ENCODE assay signal across 10 cellular contexts in genomic region chr1:202812176-202813026, GRCh38. TPM values are rescaled to one million over a fixed set of nuclear protein-coding genes. Genes with fewer than 3 reads are reported as not detected.
A peak's percentile ranks its signal among the peaks of the same experiment; 100 is the strongest.
DNase-seq lines count a peak whose midpoint lies in the region; ATAC-seq, FAIRE-seq and TF ChIP-seq lines count a peak whose summit lies in the region.
"Had no signal": no experiment of that assay in that cellular context is flagged by ENCODE, and none has a peak within 500 bp of the region (broad histone marks: within the 10 kb centered on the region; RNA-seq: fewer than 3 reads in every experiment).

No MANE protein-coding gene starts in this region.

- H3K4me1 Mint-ChIP-seq in brain: peaks cover 50% of the 10 kb centered on the region

- H3K27me3 Mint-ChIP-seq in brain: peaks cover 19% of the 10 kb centered on the region

- peaks cover 6% of the 10 kb centered on the region for H3K27me3 ChIP-seq in AG04450 (ENCODE audit: control insufficient read depth, insufficient read depth, low read length)
- H3K27me3 ChIP-seq in HUES48 (ENCODE audit: control insufficient read depth, insufficient read depth, low read length): peaks cover 21% of the 10 kb centered on the region
- H3K27me3 ChIP-seq in brain microvascular endothelial cell (replicated peaks): no peaks in the 10 kb centered on the region
- H3K27me3 ChIP-seq in ascending aorta: no peaks in the 10 kb centered on the region

- no peak for FAIRE-seq in HTR-8/SVneo (lab: Jason Lieb, UNC)

- H3K4me1 ChIP-seq in HUES48 (ENCODE audit: control insufficient read depth, insufficient read depth, low read length) (peaks cover 26% of the 10 kb centered on the region), mucosa of descending colon (ENCODE audit: low read depth) (peaks cover 13% of the 10 kb centered on the region), ascending aorta (peaks cover 0 to 6% of the 10 kb centered on the region in 2 donors)

- H3K4me3 ChIP-seq in AG04450 (ENCODE audit: low read depth, low read length) (peak overlapping the region; percentile 92), HUES48 (ENCODE audit: low read depth, low read length) (peak overlapping the region; percentile 91), mucosa of descending colon (no peak overlapping the region), brain microvascular endothelial cell (ENCODE audit: low read depth, low read length) (no peak overlapping the region), ascending aorta (no peak overlapping the region)

- no peak for TF ChIP-seq CTCF in AG04450 (IDR thresholded peaks at IDR 0.05; ENCODE audit: low read depth, low read length)
- no peak for TF ChIP-seq CTCF in brain (conservative IDR thresholded peaks at IDR 0.05)
- TF ChIP-seq CTCF in mucosa of descending colon (IDR thresholded peaks at IDR 0.05): no peak
- no peak for TF ChIP-seq CTCF in brain microvascular endothelial cell (IDR thresholded peaks at IDR 0.05; ENCODE audit: low read depth, low read length, missing control alignments)
- TF ChIP-seq CTCF in ascending aorta (IDR thresholded peaks at IDR 0.05): no peak

- H3K36me3 ChIP-seq in HUES48 (ENCODE audit: control insufficient read depth, insufficient read depth, low read length): no peaks in the 10 kb centered on the region
- H3K36me3 ChIP-seq in mucosa of descending colon (ENCODE audit: low read depth): no peaks in the 10 kb centered on the region
- peaks cover 2% of the 10 kb centered on the region for H3K36me3 ChIP-seq in brain microvascular endothelial cell (replicated peaks)
- no peaks in the 10 kb centered on the region for H3K36me3 ChIP-seq in ascending aorta

- H3K9me3 ChIP-seq in AG04450 (ENCODE audit: control insufficient read depth, insufficient read depth, low read length): no peaks in the 10 kb centered on the region; the same call in 1 of the 2 replicates
- no peaks in the 10 kb centered on the region for H3K9me3 ChIP-seq in HUES48 (ENCODE audit: control insufficient read depth, insufficient read depth, low read length)
- no peaks in the 10 kb centered on the region for H3K9me3 ChIP-seq in mucosa of descending colon
- no peaks in the 10 kb centered on the region for H3K9me3 ChIP-seq in ascending aorta

- peaks cover 0 to 10% (median 0%) of the 10 kb centered on the region in 5 experiments for H3K9me3 Mint-ChIP-seq in brain

- CTCF ChIA-PET in AG04450 (lab: Charles Lee): no interaction called here

- ATAC-seq in mucosa of descending colon: no peak
- ATAC-seq: Right ventricle myocardium inferior had no signal

- no peaks in the 10 kb centered on the region for H3K36me3 Mint-ChIP-seq in brain

- in situ Hi-C loops in brain microvascular endothelial cell (cut with HindIII; ENCODE audit: low pct_ligation_motif_present, low sequenced_read_pairs): no loop called here

- no peak overlapping the region for H3K9ac ChIP-seq in HUES48 (ENCODE audit: low read depth, low read length)

- peak overlapping the region; percentile 85 to 95 (median 90) for H3K4me3 Mint-ChIP-seq in brain

- intact Hi-C loops in mucosa of descending colon (cut with DNase I, micrococcal nuclease) (no loop called here), ascending aorta (cut with DNase I) (no loop called here)

- no peak overlapping the region for H3K27ac ChIP-seq in AG04450 (ENCODE audit: low read depth, low read length)
- peak overlapping the region; percentile 3 for H3K27ac ChIP-seq in HUES48 (ENCODE audit: low read depth, low read length)
- H3K27ac ChIP-seq in brain microvascular endothelial cell: no peak overlapping the region
- H3K27ac ChIP-seq in ascending aorta: no peak overlapping the region

- peak overlapping the region; percentile 53 to 94 (median 83) for H3K27ac Mint-ChIP-seq in brain

- DNase-seq in AG04450 (ENCODE audit: low read depth, low spot score) (no peak), mucosa of descending colon (peak in 2 of 3 donors; percentile 54 to 64), HTR-8/SVneo (ENCODE audit: insufficient read length, low spot score) (no peak), brain microvascular endothelial cell (no peak), ascending aorta (ENCODE audit: low spot score in 2 of 2) (no peak)
- DNase-seq in effector CD4-positive, alpha-beta T cell: no peak
- DNase-seq: NCI-H1436 had no signal

- POLR2A ChIA-PET in AG04450 (lab: Yijun Ruan, JAX): interaction anchor here (0.5 to 1.2 kb wide), 2 partner anchors 76 to 282 kb away, joined by 3 read pairs; partner anchors contain the start of gene RABIF

RNA-seq across cellular contexts. Expression of gene PCAT6, which starts 1.6 kb away (rescaled TPM):
- polyA plus RNA-seq in AG04450 (2011; rRNA removed) (3.0 and 4.0 TPM in 2 replicates), brain (ENCODE audit: insufficient read depth, low read depth, low replicate concordance) (14.5 TPM)
- 2.6 and 3.8 TPM in 2 replicates for polyA minus RNA-seq in AG04450 (2011; rRNA and poly(A)+ RNA removed)
- total RNA-seq in mucosa of descending colon (1 to 10 TPM in 2 of 3 donors, under 1 TPM in 1; 0.69 to 1.3 (median 1.0) TPM), ascending aorta (not detected)

RNA-seq across cellular contexts. Expression of gene KDM5B, which starts 4.2 kb away (rescaled TPM):
- 62.7 and 79.1 TPM in 2 replicates for polyA plus RNA-seq in AG04450 (2011; rRNA removed)
- polyA minus RNA-seq in AG04450 (2011; rRNA and poly(A)+ RNA removed): 150 and 202 TPM in 2 replicates
- 61.5 TPM for polyA plus RNA-seq in brain (ENCODE audit: insufficient read depth, low read depth, low replicate concordance)
- 10 to 100 TPM; 64.7 to 92.7 (median 68.1) TPM for total RNA-seq in mucosa of descending colon
- total RNA-seq in ascending aorta: 61.7 TPM

Comparison
In these comparisons a context has a peak if more than half of its experiments do, and no peak if none do; other contexts are left out.
1. DNase-seq: peak in mucosa of descending colon (2 of 3); none in AG04450 (single experiment), HTR-8/SVneo (single experiment), brain microvascular endothelial cell (single experiment), effector CD4-positive, alpha-beta T cell (single experiment) and ascending aorta (0 of 2).
2. H3K4me3 ChIP-seq: peak in AG04450 (single experiment) and HUES48 (single experiment); none in mucosa of descending colon (single experiment), brain microvascular endothelial cell (single experiment) and ascending aorta (0 of 2).